Comparison of ENCODE assay signal across 1 cellular context in genomic region chr5:10762776-10763500, GRCh38.
TF ChIP-seq lines count a peak whose summit lies in the region.

No MANE protein-coding gene starts in this region.

TF ChIP-seq in K562, 482 proteins besides CTCF, POLR2A, EP300 and RAD21 (continued from another document):
- TF ChIP-seq, protein P1, sequence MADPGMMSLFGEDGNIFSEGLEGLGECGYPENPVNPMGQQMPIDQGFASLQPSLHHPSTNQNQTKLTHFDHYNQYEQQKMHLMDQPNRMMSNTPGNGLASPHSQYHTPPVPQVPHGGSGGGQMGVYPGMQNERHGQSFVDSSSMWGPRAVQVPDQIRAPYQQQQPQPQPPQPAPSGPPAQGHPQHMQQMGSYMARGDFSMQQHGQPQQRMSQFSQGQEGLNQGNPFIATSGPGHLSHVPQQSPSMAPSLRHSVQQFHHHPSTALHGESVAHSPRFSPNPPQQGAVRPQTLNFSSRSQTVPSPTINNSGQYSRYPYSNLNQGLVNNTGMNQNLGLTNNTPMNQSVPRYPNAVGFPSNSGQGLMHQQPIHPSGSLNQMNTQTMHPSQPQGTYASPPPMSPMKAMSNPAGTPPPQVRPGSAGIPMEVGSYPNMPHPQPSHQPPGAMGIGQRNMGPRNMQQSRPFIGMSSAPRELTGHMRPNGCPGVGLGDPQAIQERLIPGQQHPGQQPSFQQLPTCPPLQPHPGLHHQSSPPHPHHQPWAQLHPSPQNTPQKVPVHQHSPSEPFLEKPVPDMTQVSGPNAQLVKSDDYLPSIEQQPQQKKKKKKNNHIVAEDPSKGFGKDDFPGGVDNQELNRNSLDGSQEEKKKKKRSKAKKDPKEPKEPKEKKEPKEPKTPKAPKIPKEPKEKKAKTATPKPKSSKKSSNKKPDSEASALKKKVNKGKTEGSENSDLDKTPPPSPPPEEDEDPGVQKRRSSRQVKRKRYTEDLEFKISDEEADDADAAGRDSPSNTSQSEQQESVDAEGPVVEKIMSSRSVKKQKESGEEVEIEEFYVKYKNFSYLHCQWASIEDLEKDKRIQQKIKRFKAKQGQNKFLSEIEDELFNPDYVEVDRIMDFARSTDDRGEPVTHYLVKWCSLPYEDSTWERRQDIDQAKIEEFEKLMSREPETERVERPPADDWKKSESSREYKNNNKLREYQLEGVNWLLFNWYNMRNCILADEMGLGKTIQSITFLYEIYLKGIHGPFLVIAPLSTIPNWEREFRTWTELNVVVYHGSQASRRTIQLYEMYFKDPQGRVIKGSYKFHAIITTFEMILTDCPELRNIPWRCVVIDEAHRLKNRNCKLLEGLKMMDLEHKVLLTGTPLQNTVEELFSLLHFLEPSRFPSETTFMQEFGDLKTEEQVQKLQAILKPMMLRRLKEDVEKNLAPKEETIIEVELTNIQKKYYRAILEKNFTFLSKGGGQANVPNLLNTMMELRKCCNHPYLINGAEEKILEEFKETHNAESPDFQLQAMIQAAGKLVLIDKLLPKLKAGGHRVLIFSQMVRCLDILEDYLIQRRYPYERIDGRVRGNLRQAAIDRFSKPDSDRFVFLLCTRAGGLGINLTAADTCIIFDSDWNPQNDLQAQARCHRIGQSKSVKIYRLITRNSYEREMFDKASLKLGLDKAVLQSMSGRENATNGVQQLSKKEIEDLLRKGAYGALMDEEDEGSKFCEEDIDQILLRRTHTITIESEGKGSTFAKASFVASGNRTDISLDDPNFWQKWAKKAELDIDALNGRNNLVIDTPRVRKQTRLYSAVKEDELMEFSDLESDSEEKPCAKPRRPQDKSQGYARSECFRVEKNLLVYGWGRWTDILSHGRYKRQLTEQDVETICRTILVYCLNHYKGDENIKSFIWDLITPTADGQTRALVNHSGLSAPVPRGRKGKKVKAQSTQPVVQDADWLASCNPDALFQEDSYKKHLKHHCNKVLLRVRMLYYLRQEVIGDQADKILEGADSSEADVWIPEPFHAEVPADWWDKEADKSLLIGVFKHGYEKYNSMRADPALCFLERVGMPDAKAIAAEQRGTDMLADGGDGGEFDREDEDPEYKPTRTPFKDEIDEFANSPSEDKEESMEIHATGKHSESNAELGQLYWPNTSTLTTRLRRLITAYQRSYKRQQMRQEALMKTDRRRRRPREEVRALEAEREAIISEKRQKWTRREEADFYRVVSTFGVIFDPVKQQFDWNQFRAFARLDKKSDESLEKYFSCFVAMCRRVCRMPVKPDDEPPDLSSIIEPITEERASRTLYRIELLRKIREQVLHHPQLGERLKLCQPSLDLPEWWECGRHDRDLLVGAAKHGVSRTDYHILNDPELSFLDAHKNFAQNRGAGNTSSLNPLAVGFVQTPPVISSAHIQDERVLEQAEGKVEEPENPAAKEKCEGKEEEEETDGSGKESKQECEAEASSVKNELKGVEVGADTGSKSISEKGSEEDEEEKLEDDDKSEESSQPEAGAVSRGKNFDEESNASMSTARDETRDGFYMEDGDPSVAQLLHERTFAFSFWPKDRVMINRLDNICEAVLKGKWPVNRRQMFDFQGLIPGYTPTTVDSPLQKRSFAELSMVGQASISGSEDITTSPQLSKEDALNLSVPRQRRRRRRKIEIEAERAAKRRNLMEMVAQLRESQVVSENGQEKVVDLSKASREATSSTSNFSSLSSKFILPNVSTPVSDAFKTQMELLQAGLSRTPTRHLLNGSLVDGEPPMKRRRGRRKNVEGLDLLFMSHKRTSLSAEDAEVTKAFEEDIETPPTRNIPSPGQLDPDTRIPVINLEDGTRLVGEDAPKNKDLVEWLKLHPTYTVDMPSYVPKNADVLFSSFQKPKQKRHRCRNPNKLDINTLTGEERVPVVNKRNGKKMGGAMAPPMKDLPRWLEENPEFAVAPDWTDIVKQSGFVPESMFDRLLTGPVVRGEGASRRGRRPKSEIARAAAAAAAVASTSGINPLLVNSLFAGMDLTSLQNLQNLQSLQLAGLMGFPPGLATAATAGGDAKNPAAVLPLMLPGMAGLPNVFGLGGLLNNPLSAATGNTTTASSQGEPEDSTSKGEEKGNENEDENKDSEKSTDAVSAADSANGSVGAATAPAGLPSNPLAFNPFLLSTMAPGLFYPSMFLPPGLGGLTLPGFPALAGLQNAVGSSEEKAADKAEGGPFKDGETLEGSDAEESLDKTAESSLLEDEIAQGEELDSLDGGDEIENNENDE (IDR thresholded peaks at IDR 0.05; ENCODE audit: low read depth, low read length): no peak
- TF ChIP-seq ZFP30 (CRISPR knock-in tag; IDR thresholded peaks at IDR 0.05; ENCODE audit: borderline replicate concordance) (no peak), KAT8 (IDR thresholded peaks at IDR 0.05; ENCODE audit: low read depth) (no peak), ZNF668 (CRISPR knock-in tag; IDR thresholded peaks at IDR 0.05) (no peak), KDM4B (IDR thresholded peaks at IDR 0.05; ENCODE audit: borderline replicate concordance in 2 of 2, low read depth in 1 of 2) (0 out of 4 replicates have a peak, but pooled peaks of 1 of the 2 experiments have one; percentile 34), TEAD4 (IDR thresholded peaks at IDR 0.05; ENCODE audit: low read length) (peak; percentile 88), TEAD4 (CRISPR knock-in tag; IDR thresholded peaks at IDR 0.05; ENCODE audit: borderline replicate concordance) (no peak), TOE1 (IDR thresholded peaks at IDR 0.05; ENCODE audit: borderline replicate concordance) (0 out of 2 replicates have a peak, but pooled peaks have one; percentile 29), TOE1 (CRISPR knock-in tag; IDR thresholded peaks at IDR 0.05; ENCODE audit: borderline replicate concordance, low read depth) (no peak), NRF1 (conservative IDR thresholded peaks at IDR 0.05 in 1 of 2, IDR thresholded peaks at IDR 0.05 in 1 of 2) (no peak), ZNF561 (CRISPR knock-in tag; conservative IDR thresholded peaks at IDR 0.05) (no peak), NONO (IDR thresholded peaks at IDR 0.05; ENCODE audit: low read depth in 2 of 2, low read length in 1 of 2) (no peak)
- TF ChIP-seq, protein P2, sequence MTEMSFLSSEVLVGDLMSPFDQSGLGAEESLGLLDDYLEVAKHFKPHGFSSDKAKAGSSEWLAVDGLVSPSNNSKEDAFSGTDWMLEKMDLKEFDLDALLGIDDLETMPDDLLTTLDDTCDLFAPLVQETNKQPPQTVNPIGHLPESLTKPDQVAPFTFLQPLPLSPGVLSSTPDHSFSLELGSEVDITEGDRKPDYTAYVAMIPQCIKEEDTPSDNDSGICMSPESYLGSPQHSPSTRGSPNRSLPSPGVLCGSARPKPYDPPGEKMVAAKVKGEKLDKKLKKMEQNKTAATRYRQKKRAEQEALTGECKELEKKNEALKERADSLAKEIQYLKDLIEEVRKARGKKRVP (CRISPR knock-in tag; IDR thresholded peaks at IDR 0.05): no peak
- TF ChIP-seq, protein P3, sequence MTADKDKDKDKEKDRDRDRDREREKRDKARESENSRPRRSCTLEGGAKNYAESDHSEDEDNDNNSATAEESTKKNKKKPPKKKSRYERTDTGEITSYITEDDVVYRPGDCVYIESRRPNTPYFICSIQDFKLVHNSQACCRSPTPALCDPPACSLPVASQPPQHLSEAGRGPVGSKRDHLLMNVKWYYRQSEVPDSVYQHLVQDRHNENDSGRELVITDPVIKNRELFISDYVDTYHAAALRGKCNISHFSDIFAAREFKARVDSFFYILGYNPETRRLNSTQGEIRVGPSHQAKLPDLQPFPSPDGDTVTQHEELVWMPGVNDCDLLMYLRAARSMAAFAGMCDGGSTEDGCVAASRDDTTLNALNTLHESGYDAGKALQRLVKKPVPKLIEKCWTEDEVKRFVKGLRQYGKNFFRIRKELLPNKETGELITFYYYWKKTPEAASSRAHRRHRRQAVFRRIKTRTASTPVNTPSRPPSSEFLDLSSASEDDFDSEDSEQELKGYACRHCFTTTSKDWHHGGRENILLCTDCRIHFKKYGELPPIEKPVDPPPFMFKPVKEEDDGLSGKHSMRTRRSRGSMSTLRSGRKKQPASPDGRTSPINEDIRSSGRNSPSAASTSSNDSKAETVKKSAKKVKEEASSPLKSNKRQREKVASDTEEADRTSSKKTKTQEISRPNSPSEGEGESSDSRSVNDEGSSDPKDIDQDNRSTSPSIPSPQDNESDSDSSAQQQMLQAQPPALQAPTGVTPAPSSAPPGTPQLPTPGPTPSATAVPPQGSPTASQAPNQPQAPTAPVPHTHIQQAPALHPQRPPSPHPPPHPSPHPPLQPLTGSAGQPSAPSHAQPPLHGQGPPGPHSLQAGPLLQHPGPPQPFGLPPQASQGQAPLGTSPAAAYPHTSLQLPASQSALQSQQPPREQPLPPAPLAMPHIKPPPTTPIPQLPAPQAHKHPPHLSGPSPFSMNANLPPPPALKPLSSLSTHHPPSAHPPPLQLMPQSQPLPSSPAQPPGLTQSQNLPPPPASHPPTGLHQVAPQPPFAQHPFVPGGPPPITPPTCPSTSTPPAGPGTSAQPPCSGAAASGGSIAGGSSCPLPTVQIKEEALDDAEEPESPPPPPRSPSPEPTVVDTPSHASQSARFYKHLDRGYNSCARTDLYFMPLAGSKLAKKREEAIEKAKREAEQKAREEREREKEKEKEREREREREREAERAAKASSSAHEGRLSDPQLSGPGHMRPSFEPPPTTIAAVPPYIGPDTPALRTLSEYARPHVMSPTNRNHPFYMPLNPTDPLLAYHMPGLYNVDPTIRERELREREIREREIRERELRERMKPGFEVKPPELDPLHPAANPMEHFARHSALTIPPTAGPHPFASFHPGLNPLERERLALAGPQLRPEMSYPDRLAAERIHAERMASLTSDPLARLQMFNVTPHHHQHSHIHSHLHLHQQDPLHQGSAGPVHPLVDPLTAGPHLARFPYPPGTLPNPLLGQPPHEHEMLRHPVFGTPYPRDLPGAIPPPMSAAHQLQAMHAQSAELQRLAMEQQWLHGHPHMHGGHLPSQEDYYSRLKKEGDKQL (CRISPR knock-in tag; IDR thresholded peaks at IDR 0.05; ENCODE audit: borderline replicate concordance): no peak
